Comparison of ENCODE assay signal across 9 cellular contexts in genomic region chr5:67315082-67315801, GRCh38.
DNase-seq lines count a peak whose midpoint lies in the region; ATAC-seq and TF ChIP-seq lines count a peak whose summit lies in the region.
"Had no signal": no experiment of that assay in that cellular context is flagged by ENCODE, and none has a peak within 500 bp of the region (broad histone marks: within the 10 kb centered on the region; RNA-seq: fewer than 3 reads in every experiment).

No MANE protein-coding gene starts in this region.

- no peak overlapping the region for H2BK20ac ChIP-seq in H9 (ENCODE audit: low read depth, low read length, poor library complexity, severe bottlenecking)

- intact Hi-C loops in CD4-positive, alpha-beta T cell (cut with DNase I, micrococcal nuclease) = no loop called here

- no peak overlapping the region for H3K27ac ChIP-seq in H9 (ENCODE audit: insufficient read length, low read depth, low read length)
- H3K27ac ChIP-seq in CD4-positive, alpha-beta T cell (ENCODE audit: low read depth, low read length) = no peak overlapping the region

- POLR2A ChIA-PET in CD4-positive, alpha-beta T cell (lab: Charles Lee) = no interaction called here

- no peaks in the 10 kb centered on the region for H3K23me2 ChIP-seq in H9 (ENCODE audit: insufficient read length, low read depth, low read length, poor library complexity, severe bottlenecking)

- H3K27ac Mint-ChIP-seq in H9 (no peak overlapping the region), brain (peak overlapping the region; percentile 8 to 89 (median 18))
- H3K27ac Mint-ChIP-seq in stimulated activated memory B cell treated with anti-CD40 and anti-IgM and Interleukin-4, amounts not matched to agents 10 μg/mL and 1 μg/mL and 100 μg/mL, for 72 hours = peak overlapping the region; percentile 78
- H3K27ac Mint-ChIP-seq in CD4-positive, alpha-beta T cell = no peak overlapping the region

- H3K14ac ChIP-seq in H9 (ENCODE audit: insufficient read depth, low read length) = no peak overlapping the region

- H3K4me3 Mint-ChIP-seq in H9 (no peak overlapping the region), brain (peak overlapping the region in 1 of 5 experiments; percentile 7)
- peak overlapping the region; percentile 31 for H3K4me3 Mint-ChIP-seq in stimulated activated memory B cell treated with anti-CD40 and anti-IgM and Interleukin-4, amounts not matched to agents 10 μg/mL and 1 μg/mL and 100 μg/mL, for 72 hours
- H3K4me3 Mint-ChIP-seq in CD4-positive, alpha-beta T cell = no peak overlapping the region

- no peak overlapping the region for H3K4ac ChIP-seq in H9 (ENCODE audit: low read depth, low read length)

- no peak overlapping the region for H4K5ac ChIP-seq in H9 (ENCODE audit: insufficient read length, low read depth, low read length)

- H3K79me1 ChIP-seq in H9 (ENCODE audit: insufficient read depth, low read depth, low read length, poor library complexity, severe bottlenecking) = no peaks in the 10 kb centered on the region

- no peak for ATAC-seq in stimulated activated memory B cell treated with anti-CD40 and anti-IgM and Interleukin-4, amounts not matched to agents 10 μg/mL and 1 μg/mL and 100 μg/mL, for 72 hours
- ATAC-seq in CD4-positive, alpha-beta T cell (ENCODE audit: poor library complexity) = no peak
- ATAC-seq in HG03457 (IDR thresholded peaks at IDR 0.05; ENCODE audit: unreplicated experiment) = no peak

- no peak overlapping the region for H2AFZ ChIP-seq in H9 (ENCODE audit: low read length)

- no peak overlapping the region for H2BK12ac ChIP-seq in H9 (ENCODE audit: insufficient read length, low read depth, low read length)

- H3K36me3 Mint-ChIP-seq in H9 (ENCODE audit: insufficient read depth in 1 of 3, low read depth in 3 of 3) = peaks cover 0 to 4% (median 0%) of the 10 kb centered on the region in 3 experiments; a peak in 4 of 7 replicates
- H3K36me3 Mint-ChIP-seq in brain = no peaks in the 10 kb centered on the region
- H3K36me3 Mint-ChIP-seq in stimulated activated memory B cell treated with anti-CD40 and anti-IgM and Interleukin-4, amounts not matched to agents 10 μg/mL and 1 μg/mL and 100 μg/mL, for 72 hours = no peaks in the 10 kb centered on the region
- H3K36me3 Mint-ChIP-seq in CD4-positive, alpha-beta T cell (ENCODE audit: low read depth) = no peaks in the 10 kb centered on the region

- H3K4me1 Mint-ChIP-seq in H9 (no peaks in the 10 kb centered on the region), brain (peaks cover 19% of the 10 kb centered on the region)
- peaks cover 11% of the 10 kb centered on the region for H3K4me1 Mint-ChIP-seq in stimulated activated memory B cell treated with anti-CD40 and anti-IgM and Interleukin-4, amounts not matched to agents 10 μg/mL and 1 μg/mL and 100 μg/mL, for 72 hours
- H3K4me1 Mint-ChIP-seq in CD4-positive, alpha-beta T cell (ENCODE audit: low read depth) = no peaks in the 10 kb centered on the region

- H4K20me1 ChIP-seq in H9 (ENCODE audit: control insufficient read depth, insufficient read depth, insufficient read length) = no peaks in the 10 kb centered on the region

- H3K4me1 ChIP-seq in H9 (ENCODE audit: insufficient read depth, low read length) = no peaks in the 10 kb centered on the region; the same call in 1 of the 2 replicates

- no peaks in the 10 kb centered on the region for H3K9me3 ChIP-seq in H9 (ENCODE audit: control insufficient read depth, low read depth, low read length)
- no peaks in the 10 kb centered on the region for H3K9me3 ChIP-seq in CD4-positive, alpha-beta T cell (ENCODE audit: control insufficient read depth, low read length)

- no peak overlapping the region for H2AK5ac ChIP-seq in H9 (ENCODE audit: insufficient read length, low read length)

- no CpG with 5 or more reads among the region's 5 CpGs for WGBS in H9 (ENCODE audit: extremely low coverage, insufficient read length, low lambda C conversion rate)

- H3K27me3 ChIP-seq in H9 (ENCODE audit: insufficient read depth, low read length) = no peaks in the 10 kb centered on the region
- no peaks in the 10 kb centered on the region for H3K27me3 ChIP-seq in CD4-positive, alpha-beta T cell (ENCODE audit: control insufficient read depth, insufficient read depth, low read length)

- H2BK15ac ChIP-seq in H9 (ENCODE audit: low read depth, low read length) = no peak overlapping the region

- H3K4me2 ChIP-seq in H9 (ENCODE audit: insufficient read depth, insufficient read length, low read length) = no peak overlapping the region

- H2BK120ac ChIP-seq in H9 (ENCODE audit: low read depth, low read length, poor library complexity, severe bottlenecking) = no peak overlapping the region

- H2BK5ac ChIP-seq in H9 (ENCODE audit: insufficient read length, low read length) = no peak overlapping the region

- TF ChIP-seq CTCF in H9 (conservative IDR thresholded peaks at IDR 0.05) (no peak), brain (conservative IDR thresholded peaks at IDR 0.05) (no peak)
- TF ChIP-seq CTCF in CD4-positive, alpha-beta T cell (IDR thresholded peaks at IDR 0.05) = no peak

- no peaks in the 10 kb centered on the region for H3K79me2 ChIP-seq in H9 (ENCODE audit: insufficient read depth, low read length)

- CTCF ChIA-PET in CD4-positive, alpha-beta T cell (lab: Charles Lee) = no interaction called here

- H3K23ac ChIP-seq in H9 (ENCODE audit: insufficient read length, low read depth, low read length) = no peak overlapping the region

- H3K9ac ChIP-seq in H9 (ENCODE audit: extremely low read depth, insufficient read length, low read length) = no peak overlapping the region

- no peak overlapping the region for H4K91ac ChIP-seq in H9 (ENCODE audit: insufficient read length, low read depth, low read length)

- H3K18ac ChIP-seq in H9 (ENCODE audit: insufficient read length, low read depth, low read length) = no peak overlapping the region

- H3K56ac ChIP-seq in H9 (ENCODE audit: insufficient read length, low read depth, low read length) = no peak overlapping the region

- H3T11ph ChIP-seq in H9 (ENCODE audit: low read length) = no peak overlapping the region

- H3K27me3 Mint-ChIP-seq in H9 (ENCODE audit: low read depth) (no peaks in the 10 kb centered on the region), brain (no peaks in the 10 kb centered on the region)
- H3K27me3 Mint-ChIP-seq in stimulated activated memory B cell treated with anti-CD40 and anti-IgM and Interleukin-4, amounts not matched to agents 10 μg/mL and 1 μg/mL and 100 μg/mL, for 72 hours = no peaks in the 10 kb centered on the region
- H3K27me3 Mint-ChIP-seq in CD4-positive, alpha-beta T cell = no peaks in the 10 kb centered on the region

- H4K8ac ChIP-seq in H9 (replicated peaks; ENCODE audit: insufficient read length, low read depth, low read length) = no peak overlapping the region

- DNase-seq in H9 = peak; percentile 28
- peak in 48 of 51 donors; percentile 3 to 98 (median 76) for DNase-seq in hypothalamus (lab: John Stamatoyannopoulos, UW)
- DNase-seq in SK-N-DZ (ENCODE audit: low spot score) = no peak
- no peak for DNase-seq in HuH-7.5 (ENCODE audit: low spot score)
- no peak for DNase-seq in CD4-positive, alpha-beta T cell
- DNase-seq: stimulated activated CD4-positive, alpha-beta T cell treated with anti-CD3 and anti-CD28 coated beads, Interleukin-2, amount 100 ng/mL, for 24 hours had no signal

- H3K9me3 Mint-ChIP-seq in H9 (peaks cover 0 to 7% of the 10 kb centered on the region in 2 experiments; a peak in 4 of 5 replicates), brain (peaks cover 14 to 36% (median 19%) of the 10 kb centered on the region in 5 experiments)
- peaks cover 5% of the 10 kb centered on the region for H3K9me3 Mint-ChIP-seq in stimulated activated memory B cell treated with anti-CD40 and anti-IgM and Interleukin-4, amounts not matched to agents 10 μg/mL and 1 μg/mL and 100 μg/mL, for 72 hours
- peaks cover 3% of the 10 kb centered on the region for H3K9me3 Mint-ChIP-seq in CD4-positive, alpha-beta T cell

Comparison
In these comparisons a context has a peak if more than half of its experiments do, and no peak if none do; other contexts are left out.
1. DNase-seq: peak in H9 (single experiment) and hypothalamus (48 of 51); none in SK-N-DZ (single experiment), HuH-7.5 (single experiment) and CD4-positive, alpha-beta T cell (0 of 10).
2. H3K27ac Mint-ChIP-seq: peak in brain (5 of 5) and stimulated activated memory B cell treated with anti-CD40 and anti-IgM and Interleukin-4, amounts not matched to agents 10 μg/mL and 1 μg/mL and 100 μg/mL, for 72 hours (single experiment); none in H9 (0 of 3) and CD4-positive, alpha-beta T cell (single experiment).